ENCODE assay signal across 1 cellular context in the genomic region with DNA sequence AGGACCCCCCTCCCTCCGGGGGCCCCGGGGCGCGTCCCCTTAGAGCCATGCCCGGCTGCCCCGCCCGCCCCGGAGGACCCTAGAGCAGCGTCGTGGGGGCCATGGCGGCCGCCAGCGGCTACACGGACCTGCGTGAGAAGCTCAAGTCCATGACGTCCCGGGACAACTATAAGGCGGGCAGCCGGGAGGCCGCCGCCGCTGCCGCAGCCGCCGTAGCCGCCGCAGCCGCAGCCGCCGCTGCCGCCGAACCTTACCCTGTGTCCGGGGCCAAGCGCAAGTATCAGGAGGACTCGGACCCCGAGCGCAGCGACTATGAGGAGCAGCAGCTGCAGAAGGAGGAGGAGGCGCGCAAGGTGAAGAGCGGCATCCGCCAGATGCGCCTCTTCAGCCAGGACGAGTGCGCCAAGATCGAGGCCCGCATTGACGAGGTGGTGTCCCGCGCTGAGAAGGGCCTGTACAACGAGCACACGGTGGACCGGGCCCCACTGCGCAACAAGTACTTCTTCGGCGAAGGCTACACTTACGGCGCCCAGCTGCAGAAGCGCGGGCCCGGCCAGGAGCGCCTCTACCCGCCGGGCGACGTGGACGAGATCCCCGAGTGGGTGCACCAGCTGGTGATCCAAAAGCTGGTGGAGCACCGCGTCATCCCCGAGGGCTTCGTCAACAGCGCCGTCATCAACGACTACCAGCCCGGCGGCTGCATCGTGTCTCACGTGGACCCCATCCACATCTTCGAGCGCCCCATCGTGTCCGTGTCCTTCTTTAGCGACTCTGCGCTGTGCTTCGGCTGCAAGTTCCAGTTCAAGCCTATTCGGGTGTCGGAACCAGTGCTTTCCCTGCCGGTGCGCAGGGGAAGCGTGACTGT.
A peak's percentile ranks its signal among the peaks of the same experiment; 100 is the strongest.
TF ChIP-seq lines count a peak whose summit lies in the region.

No MANE protein-coding gene starts in this region.

TF ChIP-seq in K562, 482 proteins besides CTCF, POLR2A, EP300 and RAD21 (continued from another document):
- TF ChIP-seq, protein P1, sequence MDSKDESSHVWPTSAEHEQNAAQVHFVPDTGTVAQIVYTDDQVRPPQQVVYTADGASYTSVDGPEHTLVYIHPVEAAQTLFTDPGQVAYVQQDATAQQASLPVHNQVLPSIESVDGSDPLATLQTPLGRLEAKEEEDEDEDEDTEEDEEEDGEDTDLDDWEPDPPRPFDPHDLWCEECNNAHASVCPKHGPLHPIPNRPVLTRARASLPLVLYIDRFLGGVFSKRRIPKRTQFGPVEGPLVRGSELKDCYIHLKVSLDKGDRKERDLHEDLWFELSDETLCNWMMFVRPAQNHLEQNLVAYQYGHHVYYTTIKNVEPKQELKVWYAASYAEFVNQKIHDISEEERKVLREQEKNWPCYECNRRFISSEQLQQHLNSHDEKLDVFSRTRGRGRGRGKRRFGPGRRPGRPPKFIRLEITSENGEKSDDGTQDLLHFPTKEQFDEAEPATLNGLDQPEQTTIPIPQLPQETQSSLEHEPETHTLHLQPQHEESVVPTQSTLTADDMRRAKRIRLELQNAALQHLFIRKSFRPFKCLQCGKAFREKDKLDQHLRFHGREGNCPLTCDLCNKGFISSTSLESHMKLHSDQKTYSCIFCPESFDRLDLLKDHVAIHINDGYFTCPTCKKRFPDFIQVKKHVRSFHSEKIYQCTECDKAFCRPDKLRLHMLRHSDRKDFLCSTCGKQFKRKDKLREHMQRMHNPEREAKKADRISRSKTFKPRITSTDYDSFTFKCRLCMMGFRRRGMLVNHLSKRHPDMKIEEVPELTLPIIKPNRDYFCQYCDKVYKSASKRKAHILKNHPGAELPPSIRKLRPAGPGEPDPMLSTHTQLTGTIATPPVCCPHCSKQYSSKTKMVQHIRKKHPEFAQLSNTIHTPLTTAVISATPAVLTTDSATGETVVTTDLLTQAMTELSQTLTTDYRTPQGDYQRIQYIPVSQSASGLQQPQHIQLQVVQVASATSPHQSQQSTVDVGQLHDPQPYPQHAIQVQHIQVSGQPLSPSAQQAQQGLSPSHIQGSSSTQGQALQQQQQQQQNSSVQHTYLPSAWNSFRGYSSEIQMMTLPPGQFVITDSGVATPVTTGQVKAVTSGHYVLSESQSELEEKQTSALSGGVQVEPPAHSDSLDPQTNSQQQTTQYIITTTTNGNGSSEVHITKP (IDR thresholded peaks at IDR 0.05; ENCODE audit: partially characterized antibody): no peak
- TF ChIP-seq, protein P2, sequence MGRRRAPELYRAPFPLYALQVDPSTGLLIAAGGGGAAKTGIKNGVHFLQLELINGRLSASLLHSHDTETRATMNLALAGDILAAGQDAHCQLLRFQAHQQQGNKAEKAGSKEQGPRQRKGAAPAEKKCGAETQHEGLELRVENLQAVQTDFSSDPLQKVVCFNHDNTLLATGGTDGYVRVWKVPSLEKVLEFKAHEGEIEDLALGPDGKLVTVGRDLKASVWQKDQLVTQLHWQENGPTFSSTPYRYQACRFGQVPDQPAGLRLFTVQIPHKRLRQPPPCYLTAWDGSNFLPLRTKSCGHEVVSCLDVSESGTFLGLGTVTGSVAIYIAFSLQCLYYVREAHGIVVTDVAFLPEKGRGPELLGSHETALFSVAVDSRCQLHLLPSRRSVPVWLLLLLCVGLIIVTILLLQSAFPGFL (CRISPR knock-in tag; IDR thresholded peaks at IDR 0.05): no peak
- no peak for TF ChIP-seq IFI16 (CRISPR knock-in tag; IDR thresholded peaks at IDR 0.05)
- TF ChIP-seq ZSCAN32 (CRISPR knock-in tag; IDR thresholded peaks at IDR 0.05): no peak
- TF ChIP-seq CHD1 (IDR thresholded peaks at IDR 0.05; ENCODE audit: low read length): peak; percentile 36
- no peak for TF ChIP-seq MIER1 (IDR thresholded peaks at IDR 0.05; ENCODE audit: low read depth)
- TF ChIP-seq, protein P3, sequence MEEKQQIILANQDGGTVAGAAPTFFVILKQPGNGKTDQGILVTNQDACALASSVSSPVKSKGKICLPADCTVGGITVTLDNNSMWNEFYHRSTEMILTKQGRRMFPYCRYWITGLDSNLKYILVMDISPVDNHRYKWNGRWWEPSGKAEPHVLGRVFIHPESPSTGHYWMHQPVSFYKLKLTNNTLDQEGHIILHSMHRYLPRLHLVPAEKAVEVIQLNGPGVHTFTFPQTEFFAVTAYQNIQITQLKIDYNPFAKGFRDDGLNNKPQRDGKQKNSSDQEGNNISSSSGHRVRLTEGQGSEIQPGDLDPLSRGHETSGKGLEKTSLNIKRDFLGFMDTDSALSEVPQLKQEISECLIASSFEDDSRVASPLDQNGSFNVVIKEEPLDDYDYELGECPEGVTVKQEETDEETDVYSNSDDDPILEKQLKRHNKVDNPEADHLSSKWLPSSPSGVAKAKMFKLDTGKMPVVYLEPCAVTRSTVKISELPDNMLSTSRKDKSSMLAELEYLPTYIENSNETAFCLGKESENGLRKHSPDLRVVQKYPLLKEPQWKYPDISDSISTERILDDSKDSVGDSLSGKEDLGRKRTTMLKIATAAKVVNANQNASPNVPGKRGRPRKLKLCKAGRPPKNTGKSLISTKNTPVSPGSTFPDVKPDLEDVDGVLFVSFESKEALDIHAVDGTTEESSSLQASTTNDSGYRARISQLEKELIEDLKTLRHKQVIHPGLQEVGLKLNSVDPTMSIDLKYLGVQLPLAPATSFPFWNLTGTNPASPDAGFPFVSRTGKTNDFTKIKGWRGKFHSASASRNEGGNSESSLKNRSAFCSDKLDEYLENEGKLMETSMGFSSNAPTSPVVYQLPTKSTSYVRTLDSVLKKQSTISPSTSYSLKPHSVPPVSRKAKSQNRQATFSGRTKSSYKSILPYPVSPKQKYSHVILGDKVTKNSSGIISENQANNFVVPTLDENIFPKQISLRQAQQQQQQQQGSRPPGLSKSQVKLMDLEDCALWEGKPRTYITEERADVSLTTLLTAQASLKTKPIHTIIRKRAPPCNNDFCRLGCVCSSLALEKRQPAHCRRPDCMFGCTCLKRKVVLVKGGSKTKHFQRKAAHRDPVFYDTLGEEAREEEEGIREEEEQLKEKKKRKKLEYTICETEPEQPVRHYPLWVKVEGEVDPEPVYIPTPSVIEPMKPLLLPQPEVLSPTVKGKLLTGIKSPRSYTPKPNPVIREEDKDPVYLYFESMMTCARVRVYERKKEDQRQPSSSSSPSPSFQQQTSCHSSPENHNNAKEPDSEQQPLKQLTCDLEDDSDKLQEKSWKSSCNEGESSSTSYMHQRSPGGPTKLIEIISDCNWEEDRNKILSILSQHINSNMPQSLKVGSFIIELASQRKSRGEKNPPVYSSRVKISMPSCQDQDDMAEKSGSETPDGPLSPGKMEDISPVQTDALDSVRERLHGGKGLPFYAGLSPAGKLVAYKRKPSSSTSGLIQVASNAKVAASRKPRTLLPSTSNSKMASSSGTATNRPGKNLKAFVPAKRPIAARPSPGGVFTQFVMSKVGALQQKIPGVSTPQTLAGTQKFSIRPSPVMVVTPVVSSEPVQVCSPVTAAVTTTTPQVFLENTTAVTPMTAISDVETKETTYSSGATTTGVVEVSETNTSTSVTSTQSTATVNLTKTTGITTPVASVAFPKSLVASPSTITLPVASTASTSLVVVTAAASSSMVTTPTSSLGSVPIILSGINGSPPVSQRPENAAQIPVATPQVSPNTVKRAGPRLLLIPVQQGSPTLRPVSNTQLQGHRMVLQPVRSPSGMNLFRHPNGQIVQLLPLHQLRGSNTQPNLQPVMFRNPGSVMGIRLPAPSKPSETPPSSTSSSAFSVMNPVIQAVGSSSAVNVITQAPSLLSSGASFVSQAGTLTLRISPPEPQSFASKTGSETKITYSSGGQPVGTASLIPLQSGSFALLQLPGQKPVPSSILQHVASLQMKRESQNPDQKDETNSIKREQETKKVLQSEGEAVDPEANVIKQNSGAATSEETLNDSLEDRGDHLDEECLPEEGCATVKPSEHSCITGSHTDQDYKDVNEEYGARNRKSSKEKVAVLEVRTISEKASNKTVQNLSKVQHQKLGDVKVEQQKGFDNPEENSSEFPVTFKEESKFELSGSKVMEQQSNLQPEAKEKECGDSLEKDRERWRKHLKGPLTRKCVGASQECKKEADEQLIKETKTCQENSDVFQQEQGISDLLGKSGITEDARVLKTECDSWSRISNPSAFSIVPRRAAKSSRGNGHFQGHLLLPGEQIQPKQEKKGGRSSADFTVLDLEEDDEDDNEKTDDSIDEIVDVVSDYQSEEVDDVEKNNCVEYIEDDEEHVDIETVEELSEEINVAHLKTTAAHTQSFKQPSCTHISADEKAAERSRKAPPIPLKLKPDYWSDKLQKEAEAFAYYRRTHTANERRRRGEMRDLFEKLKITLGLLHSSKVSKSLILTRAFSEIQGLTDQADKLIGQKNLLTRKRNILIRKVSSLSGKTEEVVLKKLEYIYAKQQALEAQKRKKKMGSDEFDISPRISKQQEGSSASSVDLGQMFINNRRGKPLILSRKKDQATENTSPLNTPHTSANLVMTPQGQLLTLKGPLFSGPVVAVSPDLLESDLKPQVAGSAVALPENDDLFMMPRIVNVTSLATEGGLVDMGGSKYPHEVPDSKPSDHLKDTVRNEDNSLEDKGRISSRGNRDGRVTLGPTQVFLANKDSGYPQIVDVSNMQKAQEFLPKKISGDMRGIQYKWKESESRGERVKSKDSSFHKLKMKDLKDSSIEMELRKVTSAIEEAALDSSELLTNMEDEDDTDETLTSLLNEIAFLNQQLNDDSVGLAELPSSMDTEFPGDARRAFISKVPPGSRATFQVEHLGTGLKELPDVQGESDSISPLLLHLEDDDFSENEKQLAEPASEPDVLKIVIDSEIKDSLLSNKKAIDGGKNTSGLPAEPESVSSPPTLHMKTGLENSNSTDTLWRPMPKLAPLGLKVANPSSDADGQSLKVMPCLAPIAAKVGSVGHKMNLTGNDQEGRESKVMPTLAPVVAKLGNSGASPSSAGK (IDR thresholded peaks at IDR 0.05): peak; percentile 79
- no peak for TF ChIP-seq SIRT6 (IDR thresholded peaks at IDR 0.05; ENCODE audit: low read depth, low read length)
- TF ChIP-seq MEF2D (tag; conservative IDR thresholded peaks at IDR 0.05; ENCODE audit: low read depth): no peak
- TF ChIP-seq CHD4 (IDR thresholded peaks at IDR 0.05; ENCODE audit: insufficient read depth, insufficient replicate concordance, low read depth, low read length, poor library complexity, severe bottlenecking): no peak
- no peak for TF ChIP-seq ASH1L (IDR thresholded peaks at IDR 0.05; ENCODE audit: borderline replicate concordance, low read depth, partially characterized antibody)
- no peak for TF ChIP-seq SMARCB1 (IDR thresholded peaks at IDR 0.05; ENCODE audit: insufficient read length, low read depth)
- TF ChIP-seq, protein P4, sequence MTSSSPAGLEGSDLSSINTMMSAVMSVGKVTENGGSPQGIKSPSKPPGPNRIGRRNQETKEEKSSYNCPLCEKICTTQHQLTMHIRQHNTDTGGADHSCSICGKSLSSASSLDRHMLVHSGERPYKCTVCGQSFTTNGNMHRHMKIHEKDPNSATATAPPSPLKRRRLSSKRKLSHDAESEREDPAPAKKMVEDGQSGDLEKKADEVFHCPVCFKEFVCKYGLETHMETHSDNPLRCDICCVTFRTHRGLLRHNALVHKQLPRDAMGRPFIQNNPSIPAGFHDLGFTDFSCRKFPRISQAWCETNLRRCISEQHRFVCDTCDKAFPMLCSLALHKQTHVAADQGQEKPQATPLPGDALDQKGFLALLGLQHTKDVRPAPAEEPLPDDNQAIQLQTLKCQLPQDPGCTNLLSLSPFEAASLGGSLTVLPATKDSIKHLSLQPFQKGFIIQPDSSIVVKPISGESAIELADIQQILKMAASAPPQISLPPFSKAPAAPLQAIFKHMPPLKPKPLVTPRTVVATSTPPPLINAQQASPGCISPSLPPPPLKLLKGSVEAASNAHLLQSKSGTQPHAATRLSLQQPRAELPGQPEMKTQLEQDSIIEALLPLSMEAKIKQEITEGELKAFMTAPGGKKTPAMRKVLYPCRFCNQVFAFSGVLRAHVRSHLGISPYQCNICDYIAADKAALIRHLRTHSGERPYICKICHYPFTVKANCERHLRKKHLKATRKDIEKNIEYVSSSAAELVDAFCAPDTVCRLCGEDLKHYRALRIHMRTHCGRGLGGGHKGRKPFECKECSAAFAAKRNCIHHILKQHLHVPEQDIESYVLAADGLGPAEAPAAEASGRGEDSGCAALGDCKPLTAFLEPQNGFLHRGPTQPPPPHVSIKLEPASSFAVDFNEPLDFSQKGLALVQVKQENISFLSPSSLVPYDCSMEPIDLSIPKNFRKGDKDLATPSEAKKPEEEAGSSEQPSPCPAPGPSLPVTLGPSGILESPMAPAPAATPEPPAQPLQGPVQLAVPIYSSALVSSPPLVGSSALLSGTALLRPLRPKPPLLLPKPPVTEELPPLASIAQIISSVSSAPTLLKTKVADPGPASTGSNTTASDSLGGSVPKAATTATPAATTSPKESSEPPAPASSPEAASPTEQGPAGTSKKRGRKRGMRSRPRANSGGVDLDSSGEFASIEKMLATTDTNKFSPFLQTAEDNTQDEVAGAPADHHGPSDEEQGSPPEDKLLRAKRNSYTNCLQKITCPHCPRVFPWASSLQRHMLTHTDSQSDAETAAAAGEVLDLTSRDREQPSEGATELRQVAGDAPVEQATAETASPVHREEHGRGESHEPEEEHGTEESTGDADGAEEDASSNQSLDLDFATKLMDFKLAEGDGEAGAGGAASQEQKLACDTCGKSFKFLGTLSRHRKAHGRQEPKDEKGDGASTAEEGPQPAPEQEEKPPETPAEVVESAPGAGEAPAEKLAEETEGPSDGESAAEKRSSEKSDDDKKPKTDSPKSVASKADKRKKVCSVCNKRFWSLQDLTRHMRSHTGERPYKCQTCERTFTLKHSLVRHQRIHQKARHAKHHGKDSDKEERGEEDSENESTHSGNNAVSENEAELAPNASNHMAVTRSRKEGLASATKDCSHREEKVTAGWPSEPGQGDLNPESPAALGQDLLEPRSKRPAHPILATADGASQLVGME (CRISPR knock-in tag; IDR thresholded peaks at IDR 0.05): no peak
- TF ChIP-seq CHD2 (IDR thresholded peaks at IDR 0.05; ENCODE audit: low read depth, low read length): no peak
- TF ChIP-seq NFIC (IDR thresholded peaks at IDR 0.05): 0 out of 2 replicates have a peak, but pooled peaks have one; percentile 2
- peak in 1 of 2 experiments; percentile 71; a peak in 1 of 4 replicates for TF ChIP-seq TEAD1 (CRISPR knock-in tag; IDR thresholded peaks at IDR 0.05)
